22 cellular contexts compared by ENCODE assay signal in genomic region chr16:81453091-81453728, GRCh38. TPM values are rescaled to one million over a fixed set of nuclear protein-coding genes. Genes with fewer than 3 reads are reported as not detected.
DNase-seq lines count a peak whose midpoint lies in the region; ATAC-seq and TF ChIP-seq lines count a peak whose summit lies in the region.
"Had no signal": no experiment of that assay in that cellular context is flagged by ENCODE, and none has a peak within 500 bp of the region (broad histone marks: within the 10 kb centered on the region; RNA-seq: fewer than 3 reads in every experiment).

No MANE protein-coding gene starts in this region.

- in situ Hi-C loops in IMR-90 (cut with MboI; ENCODE audit: low sequenced_read_pairs), result no loop called here

- H2BK15ac ChIP-seq in IMR-90 (ENCODE audit: low read depth, low read length), result no peak overlapping the region

- H3K27me3 ChIP-seq in IMR-90 (ENCODE audit: control insufficient read depth, insufficient read depth, low read length), result no peaks in the 10 kb centered on the region
- no peaks in the 10 kb centered on the region for H3K27me3 ChIP-seq in duodenal mucosa (ENCODE audit: control insufficient read depth in 1 of 2, insufficient read depth in 2 of 2, low read length in 2 of 2)
- no peaks in the 10 kb centered on the region for H3K27me3 ChIP-seq in neutrophil
- H3K27me3 ChIP-seq: BE2C, heart left ventricle had no signal

- peak overlapping the region; percentile 31 for H3K4me3 Mint-ChIP-seq in T-helper 2 cell treated with Interferon-gamma antibody and Interleukin-4, amounts not matched to agents 5 μg/mL and 100 μg/mL, for 36 hours
- H3K4me3 Mint-ChIP-seq: endodermal cell had no signal

- POLR2A ChIA-PET in IMR-90 (lab: Charles Lee; ENCODE audit: unreplicated experiment), result interaction anchor here (0.5 to 0.9 kb wide), 2 partner anchors 20 to 141 kb away, joined by 3 to 22 read pairs; no protein-coding TSS in a partner anchor

- peaks cover 58% of the 10 kb centered on the region for H3K4me1 Mint-ChIP-seq in T-helper 2 cell treated with Interferon-gamma antibody and Interleukin-4, amounts not matched to agents 5 μg/mL and 100 μg/mL, for 36 hours (ENCODE audit: low read depth)

- no peaks in the 10 kb centered on the region for H3K27me3 Mint-ChIP-seq in T-helper 2 cell treated with Interferon-gamma antibody and Interleukin-4, amounts not matched to agents 5 μg/mL and 100 μg/mL, for 36 hours (ENCODE audit: low read depth)
- H3K27me3 Mint-ChIP-seq: naive B cell had no signal

- peaks cover 6% of the 10 kb centered on the region for H3K9me3 Mint-ChIP-seq in T-helper 2 cell treated with Interferon-gamma antibody and Interleukin-4, amounts not matched to agents 5 μg/mL and 100 μg/mL, for 36 hours
- H3K9me3 Mint-ChIP-seq: endodermal cell had no signal

- ATAC-seq in IMR-90 (ENCODE audit: low read depth) (no peak), GM21528 (IDR thresholded peaks at IDR 0.05; ENCODE audit: low FRiP score, unreplicated experiment) (no peak)
- ATAC-seq: heart left ventricle, psoas muscle, Right ventricle myocardium inferior had no signal

- H2BK20ac ChIP-seq in IMR-90 (ENCODE audit: low read depth, low read length), result no peak overlapping the region

- TF ChIP-seq RAD21 in IMR-90 (IDR thresholded peaks at IDR 0.05; ENCODE audit: low read length), result no peak

- H3K9ac ChIP-seq in IMR-90 (ENCODE audit: low read depth, low read length) (no peak overlapping the region), duodenal mucosa (ENCODE audit: low read depth in 1 of 2, low read length in 2 of 2) (peak overlapping the region; percentile 16 to 58)

- no peak overlapping the region for H2BK120ac ChIP-seq in IMR-90 (ENCODE audit: low read depth, low read length)

- H3K9me1 ChIP-seq in IMR-90 (ENCODE audit: insufficient read depth, low read length), result peaks cover 5% of the 10 kb centered on the region

- no TSS peak for BruUV-seq in IMR-90 (replicated peaks; lab: Mats Ljungman, UMichigan)

- H3K4me1 ChIP-seq in IMR-90 (ENCODE audit: control insufficient read depth, insufficient read depth, low read length), result peaks cover 6% of the 10 kb centered on the region
- peaks cover 86 to 99% of the 10 kb centered on the region in 2 donors for H3K4me1 ChIP-seq in duodenal mucosa (ENCODE audit: control insufficient read depth in 1 of 2, insufficient read depth in 2 of 2, low read length in 2 of 2)
- peaks cover 93 to 99% of the 10 kb centered on the region in 2 experiments for H3K4me1 ChIP-seq in neutrophil (ENCODE audit: control insufficient read depth in 1 of 2, insufficient read depth in 1 of 2, low read depth in 1 of 2, low read length in 1 of 2)
- H3K4me1 ChIP-seq: psoas muscle had no signal

- CTCF ChIA-PET in IMR-90 (lab: Yijun Ruan, JAX), result interaction anchor here (0.6 kb wide), 1 partner anchor 49 kb away, joined by 3 read pairs; no protein-coding TSS in a partner anchor

- H3K36me3 Mint-ChIP-seq in T-helper 2 cell treated with Interferon-gamma antibody and Interleukin-4, amounts not matched to agents 5 μg/mL and 100 μg/mL, for 36 hours (ENCODE audit: low read depth), result peaks cover 26% of the 10 kb centered on the region

- TF ChIP-seq POLR2A in IMR-90 (IDR thresholded peaks at IDR 0.05; ENCODE audit: low read depth, low read length), result no peak

- TF ChIP-seq CTCF in IMR-90 (conservative IDR thresholded peaks at IDR 0.05; ENCODE audit: low read depth, low read length), result no peak
- TF ChIP-seq CTCF in neutrophil (IDR thresholded peaks at IDR 0.05), result no peak

- dilution Hi-C loops in IMR-90 (cut with HindIII; ENCODE audit: low sequenced_read_pairs, unreplicated experiment), result no loop called here

- H3K36me3 ChIP-seq in IMR-90 (ENCODE audit: control insufficient read depth, insufficient read depth, low read length) (peaks cover 8% of the 10 kb centered on the region), duodenal mucosa (ENCODE audit: control insufficient read depth in 1 of 2, insufficient read depth in 2 of 2, low read length in 2 of 2) (peaks cover 0 to 6% of the 10 kb centered on the region in 2 donors), neutrophil (peaks cover 11% of the 10 kb centered on the region)
- H3K36me3 ChIP-seq: thoracic aorta, WERI-Rb-1 had no signal

- H3K27ac ChIP-seq in IMR-90 (ENCODE audit: insufficient read depth, low read length) (no peak overlapping the region), duodenal mucosa (ENCODE audit: low read depth, low read length) (no peak overlapping the region), neutrophil (peak overlapping the region; percentile 99)
- H3K27ac ChIP-seq: psoas muscle, thoracic aorta, WERI-Rb-1 had no signal

- H3K4me2 ChIP-seq in IMR-90 (ENCODE audit: low read depth, low read length), result no peak overlapping the region

- no peak overlapping the region for H3K23ac ChIP-seq in IMR-90 (ENCODE audit: low read depth, low read length)

- no peak overlapping the region for H4K91ac ChIP-seq in IMR-90 (ENCODE audit: insufficient read depth, low read depth, low read length)

- no peak overlapping the region for H2BK5ac ChIP-seq in IMR-90 (ENCODE audit: low read depth, low read length, poor library complexity, severe bottlenecking)

- no peaks in the 10 kb centered on the region for H3K9me3 ChIP-seq in IMR-90 (ENCODE audit: control insufficient read depth, insufficient read depth, low read length)
- no peaks in the 10 kb centered on the region for H3K9me3 ChIP-seq in duodenal mucosa (ENCODE audit: control insufficient read depth in 1 of 2, low read length in 2 of 2)
- no peaks in the 10 kb centered on the region for H3K9me3 ChIP-seq in neutrophil
- H3K9me3 ChIP-seq: BE2C, heart left ventricle, psoas muscle, thoracic aorta had no signal

- intact Hi-C loops in IMR-90 (cut with micrococcal nuclease), result no loop called here

- H2AFZ ChIP-seq in IMR-90 (replicated peaks; ENCODE audit: low read length, poor library complexity), result no peak overlapping the region

- no peak overlapping the region for H3K27ac Mint-ChIP-seq in T-helper 2 cell treated with Interferon-gamma antibody and Interleukin-4, amounts not matched to agents 5 μg/mL and 100 μg/mL, for 36 hours

- no peak overlapping the region for H2AK9ac ChIP-seq in IMR-90 (replicated peaks; ENCODE audit: low read depth, low read length, poor library complexity)

- 96% methylated on average over 7 of the region's 14 CpGs; no CpG with 5 or more reads in 1 of the 2 experiments for WGBS in IMR-90 (ENCODE audit: extremely low coverage in 2 of 2, insufficient read length in 1 of 2), 2 experiments

- peaks cover 94% of the 10 kb centered on the region for H4K20me1 ChIP-seq in IMR-90 (ENCODE audit: insufficient read depth, low read length)

- no peak overlapping the region for H4K8ac ChIP-seq in IMR-90 (ENCODE audit: low read depth in 2 of 2, low read length in 2 of 2)

- no peak overlapping the region for H3K14ac ChIP-seq in IMR-90 (replicated peaks; ENCODE audit: low read depth, low read length)

- no peak for DNase-seq in T-helper 2 cell treated with Interferon-gamma antibody and Interleukin-4, amounts not matched to agents 5 μg/mL and 100 μg/mL, for 36 hours (ENCODE audit: low spot score)
- no peak for DNase-seq in T-helper 2 cell
- no peak for DNase-seq in IMR-90
- no peak for DNase-seq in cortex of kidney (lab: John Stamatoyannopoulos, UW)
- DNase-seq in GF-D8 (lab: John Stamatoyannopoulos, UW), result no peak
- DNase-seq: 8988T; activated effector memory CD4-positive, alpha-beta T cell treated with anti-CD3 and anti-CD28 coated beads, Interleukin-2, amount 50 U/mL, for 16 hours; BE2C; DMS 273 treated with DMSO at 0.1 percent for 48 hours; endodermal cell; heart left ventricle; mammary epithelial cell; MV-4-11; naive B cell; NCI-H2029; WERI-Rb-1 had no signal

- no peak overlapping the region for H4K5ac ChIP-seq in IMR-90 (ENCODE audit: low read depth, low read length)

- no peak overlapping the region for H3K4ac ChIP-seq in IMR-90 (ENCODE audit: low read depth, low read length)

- no peak overlapping the region for H3K56ac ChIP-seq in IMR-90 (ENCODE audit: extremely low read depth, insufficient read depth, low read length)

- peaks cover 53 to 95% of the 10 kb centered on the region in 2 experiments for H3K79me1 ChIP-seq in IMR-90 (ENCODE audit: low read depth in 1 of 2, low read length in 2 of 2)

- H3K4me3 ChIP-seq in IMR-90 (ENCODE audit: insufficient read depth, low read depth, low read length) (no peak overlapping the region), duodenal mucosa (ENCODE audit: low read depth in 1 of 2, low read length in 2 of 2) (peak overlapping the region; percentile 7 to 21), neutrophil (ENCODE audit: low read depth in 1 of 2, low read length in 1 of 2) (no peak overlapping the region)
- H3K4me3 ChIP-seq: heart left ventricle, psoas muscle, thoracic aorta had no signal

- no peak overlapping the region for H3K18ac ChIP-seq in IMR-90 (ENCODE audit: low read depth, low read length)

- peak overlapping the region; percentile 31; the same call in 1 of the 2 replicates for H2AK5ac ChIP-seq in IMR-90 (ENCODE audit: low read depth, low read length)

TF ChIP-seq in IMR-90, 13 proteins besides CTCF, POLR2A, EP300 and RAD21:
- TF ChIP-seq ELK1 (IDR thresholded peaks at IDR 0.05; ENCODE audit: borderline replicate concordance, low read depth, low read length) (no peak), MXI1 (IDR thresholded peaks at IDR 0.05; ENCODE audit: borderline replicate concordance, low read depth, low read length) (no peak), SMC3 (IDR thresholded peaks at IDR 0.05; ENCODE audit: low read depth, low read length) (no peak)
TF ChIP-seq in IMR-90: peak in this region for 0.

RNA-seq across cellular contexts. Expression of gene CMIP, which starts 8.6 kb away (rescaled TPM):
- total RNA-seq in IMR-90 (2012; rRNA removed), result 3.2 and 3.9 TPM in 2 replicates
- 10.2 and 11.6 TPM in 2 replicates for polyA plus RNA-seq in IMR-90 (2012; rRNA removed)
- 9.7 and 13.7 TPM in 2 replicates for polyA plus RNA-seq in IMR-90 (2012; cell fraction: cytosol; rRNA removed)
- 12.7 and 18.3 TPM in 2 replicates for polyA plus RNA-seq in IMR-90 (2012; cell fraction: nucleus; rRNA removed; ENCODE audit: low replicate concordance)

Comparison
In these comparisons a context has a peak if more than half of its experiments do, and no peak if none do; other contexts are left out.
1. H3K4me3 ChIP-seq: peak in duodenal mucosa (2 of 2); none in IMR-90 (single experiment) and neutrophil (0 of 2).